ENCODE assay signal across 6 cellular contexts in the genomic region with DNA sequence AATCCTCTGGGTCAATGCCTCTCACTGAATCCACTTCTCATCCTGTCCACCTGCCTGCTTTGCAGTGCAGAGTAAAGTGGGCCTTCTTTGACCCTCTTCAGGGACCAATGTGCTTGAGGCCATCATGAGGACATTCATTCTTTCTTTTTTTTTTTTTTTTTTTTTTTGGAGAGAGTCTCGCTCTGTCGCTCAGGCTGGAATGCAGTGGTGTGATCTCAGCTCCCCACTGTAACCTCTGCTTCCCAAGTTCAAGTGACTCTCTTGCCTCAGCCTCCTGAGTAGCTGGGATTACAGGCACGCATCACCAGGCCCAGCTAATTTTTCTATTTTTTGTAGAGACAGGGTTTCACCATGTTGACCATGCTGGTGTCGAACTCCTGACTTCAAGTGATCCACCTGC. TPM values are rescaled to one million over a fixed set of nuclear protein-coding genes. Genes with fewer than 3 reads are reported as not detected.
"Had no signal": no experiment of that assay in that cellular context is flagged by ENCODE, and none has a peak within 500 bp of the region (broad histone marks: within the 10 kb centered on the region; RNA-seq: fewer than 3 reads in every experiment).

No MANE protein-coding gene starts in this region.

RNA-seq across cellular contexts. Expression of a gene that starts 22.8 kb away (rescaled TPM):
- total RNA-seq: GM23248, H4, H7, HT-29, IMR-90, K562 had no signal
